ENCODE assay signal across 1 cellular context in the genomic region with DNA sequence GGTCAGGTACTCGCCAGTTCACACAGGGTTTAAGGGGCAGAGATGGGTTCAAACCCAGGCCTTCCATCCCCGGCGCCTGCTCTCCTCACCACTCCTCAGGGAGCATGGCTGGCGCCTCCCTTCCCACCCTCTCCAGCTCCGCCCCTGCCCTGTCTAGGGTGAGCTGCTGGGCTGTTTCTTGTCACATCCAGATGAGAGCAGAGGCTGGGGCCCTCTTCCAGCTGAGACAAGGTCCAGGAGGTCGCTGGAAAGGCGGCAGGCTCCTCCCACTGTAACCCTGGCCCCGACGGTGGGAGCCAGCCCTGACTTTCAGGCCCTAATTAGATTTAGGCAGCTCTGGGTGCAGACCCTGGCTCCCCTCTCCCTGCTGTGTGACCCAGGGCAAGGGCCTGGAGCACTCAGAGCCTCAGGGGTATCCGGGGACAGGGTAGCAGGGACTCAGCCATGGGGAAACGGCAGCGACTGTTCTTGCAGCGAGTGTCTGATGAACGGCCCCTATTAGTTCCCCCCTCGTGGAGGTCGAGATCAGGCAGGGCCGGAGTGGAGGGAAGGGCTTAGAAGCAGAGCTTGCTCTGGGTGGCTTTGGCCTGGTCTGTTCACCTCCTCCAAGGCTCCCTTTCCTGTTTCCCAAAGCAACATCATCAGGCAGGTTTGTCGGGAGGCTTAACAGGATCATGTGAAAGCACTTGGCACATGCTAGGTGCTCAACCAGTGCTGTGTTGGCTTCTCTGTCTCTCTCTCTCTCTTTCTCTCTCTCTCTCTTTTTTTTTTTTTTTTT.
A peak's percentile ranks its signal among the peaks of the same experiment; 100 is the strongest.
TF ChIP-seq lines count a peak whose summit lies in the region.

No MANE protein-coding gene starts in this region.

TF ChIP-seq in HepG2, 621 proteins besides CTCF, POLR2A, EP300 and RAD21 (continued from another document and continues in another):
- TF ChIP-seq, protein P1, sequence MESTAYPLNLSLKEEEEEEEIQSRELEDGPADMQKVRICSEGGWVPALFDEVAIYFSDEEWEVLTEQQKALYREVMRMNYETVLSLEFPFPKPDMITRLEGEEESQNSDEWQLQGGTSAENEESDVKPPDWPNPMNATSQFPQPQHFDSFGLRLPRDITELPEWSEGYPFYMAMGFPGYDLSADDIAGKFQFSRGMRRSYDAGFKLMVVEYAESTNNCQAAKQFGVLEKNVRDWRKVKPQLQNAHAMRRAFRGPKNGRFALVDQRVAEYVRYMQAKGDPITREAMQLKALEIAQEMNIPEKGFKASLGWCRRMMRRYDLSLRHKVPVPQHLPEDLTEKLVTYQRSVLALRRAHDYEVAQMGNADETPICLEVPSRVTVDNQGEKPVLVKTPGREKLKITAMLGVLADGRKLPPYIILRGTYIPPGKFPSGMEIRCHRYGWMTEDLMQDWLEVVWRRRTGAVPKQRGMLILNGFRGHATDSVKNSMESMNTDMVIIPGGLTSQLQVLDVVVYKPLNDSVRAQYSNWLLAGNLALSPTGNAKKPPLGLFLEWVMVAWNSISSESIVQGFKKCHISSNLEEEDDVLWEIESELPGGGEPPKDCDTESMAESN (CRISPR knock-in tag; conservative IDR thresholded peaks at IDR 0.05), result 0 out of 2 replicates have a peak, but pooled peaks have one; percentile 44
- TF ChIP-seq SRY (CRISPR knock-in tag; IDR thresholded peaks at IDR 0.05) (no peak), ZNF382 (CRISPR knock-in tag; IDR thresholded peaks at IDR 0.05; ENCODE audit: borderline replicate concordance) (no peak), GABPB1 (CRISPR knock-in tag; IDR thresholded peaks at IDR 0.05) (peak; percentile 5; the same call in 1 of the 2 replicates), KDM5B (CRISPR knock-in tag; IDR thresholded peaks at IDR 0.05; ENCODE audit: borderline replicate concordance) (peak; percentile 87; the same call in 1 of the 2 replicates), PRMT3 (CRISPR knock-in tag; IDR thresholded peaks at IDR 0.05; ENCODE audit: borderline replicate concordance, low read depth) (no peak), FOSL2 (CRISPR knock-in tag; IDR thresholded peaks at IDR 0.05) (peak; percentile 42; the same call in 1 of the 2 replicates), THAP11 (CRISPR knock-in tag; IDR thresholded peaks at IDR 0.05) (no peak), NFYB (CRISPR knock-in tag; IDR thresholded peaks at IDR 0.05) (no peak), MTF2 (CRISPR knock-in tag; IDR thresholded peaks at IDR 0.05; ENCODE audit: borderline replicate concordance) (0 out of 2 replicates have a peak, but pooled peaks have one; percentile 12), ZNF788 (CRISPR knock-in tag; IDR thresholded peaks at IDR 0.05; ENCODE audit: borderline replicate concordance) (peak; percentile 68; the same call in 1 of the 2 replicates), ZNF317 (CRISPR knock-in tag; IDR thresholded peaks at IDR 0.05) (0 out of 2 replicates have a peak, but pooled peaks have one; percentile 28), ZNF562 (CRISPR knock-in tag; IDR thresholded peaks at IDR 0.05; ENCODE audit: borderline replicate concordance) (no peak), ZNF441 (CRISPR knock-in tag; IDR thresholded peaks at IDR 0.05; ENCODE audit: borderline replicate concordance) (peak; percentile 37; the same call in 1 of the 2 replicates), ZNF225 (CRISPR knock-in tag; IDR thresholded peaks at IDR 0.05) (0 out of 2 replicates have a peak, but pooled peaks have one; percentile 35), ZNF598 (CRISPR knock-in tag; IDR thresholded peaks at IDR 0.05; ENCODE audit: borderline replicate concordance) (0 out of 2 replicates have a peak, but pooled peaks have one; percentile 65), ZNF367 (CRISPR knock-in tag; IDR thresholded peaks at IDR 0.05; ENCODE audit: borderline replicate concordance) (no peak), FOXA1 (IDR thresholded peaks at IDR 0.05) (no peak), FOXA1 (CRISPR knock-in tag; IDR thresholded peaks at IDR 0.05) (no peak), BORCS8-MEF2B (CRISPR knock-in tag; IDR thresholded peaks at IDR 0.05) (no peak), SIX4 (CRISPR knock-in tag; IDR thresholded peaks at IDR 0.05) (no peak)
- TF ChIP-seq, protein P2, sequence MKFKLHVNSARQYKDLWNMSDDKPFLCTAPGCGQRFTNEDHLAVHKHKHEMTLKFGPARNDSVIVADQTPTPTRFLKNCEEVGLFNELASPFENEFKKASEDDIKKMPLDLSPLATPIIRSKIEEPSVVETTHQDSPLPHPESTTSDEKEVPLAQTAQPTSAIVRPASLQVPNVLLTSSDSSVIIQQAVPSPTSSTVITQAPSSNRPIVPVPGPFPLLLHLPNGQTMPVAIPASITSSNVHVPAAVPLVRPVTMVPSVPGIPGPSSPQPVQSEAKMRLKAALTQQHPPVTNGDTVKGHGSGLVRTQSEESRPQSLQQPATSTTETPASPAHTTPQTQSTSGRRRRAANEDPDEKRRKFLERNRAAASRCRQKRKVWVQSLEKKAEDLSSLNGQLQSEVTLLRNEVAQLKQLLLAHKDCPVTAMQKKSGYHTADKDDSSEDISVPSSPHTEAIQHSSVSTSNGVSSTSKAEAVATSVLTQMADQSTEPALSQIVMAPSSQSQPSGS (CRISPR knock-in tag; IDR thresholded peaks at IDR 0.05), result 0 out of 2 replicates have a peak, but pooled peaks have one; percentile 7
- TF ChIP-seq, protein P3, sequence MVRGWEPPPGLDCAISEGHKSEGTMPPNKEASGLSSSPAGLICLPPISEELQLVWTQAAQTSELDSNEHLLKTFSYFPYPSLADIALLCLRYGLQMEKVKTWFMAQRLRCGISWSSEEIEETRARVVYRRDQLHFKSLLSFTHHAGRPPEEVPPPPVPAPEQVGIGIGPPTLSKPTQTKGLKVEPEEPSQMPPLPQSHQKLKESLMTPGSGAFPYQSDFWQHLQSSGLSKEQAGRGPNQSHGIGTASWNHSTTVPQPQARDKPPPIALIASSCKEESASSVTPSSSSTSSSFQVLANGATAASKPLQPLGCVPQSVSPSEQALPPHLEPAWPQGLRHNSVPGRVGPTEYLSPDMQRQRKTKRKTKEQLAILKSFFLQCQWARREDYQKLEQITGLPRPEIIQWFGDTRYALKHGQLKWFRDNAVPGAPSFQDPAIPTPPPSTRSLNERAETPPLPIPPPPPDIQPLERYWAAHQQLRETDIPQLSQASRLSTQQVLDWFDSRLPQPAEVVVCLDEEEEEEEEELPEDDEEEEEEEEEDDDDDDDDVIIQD (CRISPR knock-in tag; IDR thresholded peaks at IDR 0.05; ENCODE audit: low read depth), result no peak
- TF ChIP-seq, protein P4, sequence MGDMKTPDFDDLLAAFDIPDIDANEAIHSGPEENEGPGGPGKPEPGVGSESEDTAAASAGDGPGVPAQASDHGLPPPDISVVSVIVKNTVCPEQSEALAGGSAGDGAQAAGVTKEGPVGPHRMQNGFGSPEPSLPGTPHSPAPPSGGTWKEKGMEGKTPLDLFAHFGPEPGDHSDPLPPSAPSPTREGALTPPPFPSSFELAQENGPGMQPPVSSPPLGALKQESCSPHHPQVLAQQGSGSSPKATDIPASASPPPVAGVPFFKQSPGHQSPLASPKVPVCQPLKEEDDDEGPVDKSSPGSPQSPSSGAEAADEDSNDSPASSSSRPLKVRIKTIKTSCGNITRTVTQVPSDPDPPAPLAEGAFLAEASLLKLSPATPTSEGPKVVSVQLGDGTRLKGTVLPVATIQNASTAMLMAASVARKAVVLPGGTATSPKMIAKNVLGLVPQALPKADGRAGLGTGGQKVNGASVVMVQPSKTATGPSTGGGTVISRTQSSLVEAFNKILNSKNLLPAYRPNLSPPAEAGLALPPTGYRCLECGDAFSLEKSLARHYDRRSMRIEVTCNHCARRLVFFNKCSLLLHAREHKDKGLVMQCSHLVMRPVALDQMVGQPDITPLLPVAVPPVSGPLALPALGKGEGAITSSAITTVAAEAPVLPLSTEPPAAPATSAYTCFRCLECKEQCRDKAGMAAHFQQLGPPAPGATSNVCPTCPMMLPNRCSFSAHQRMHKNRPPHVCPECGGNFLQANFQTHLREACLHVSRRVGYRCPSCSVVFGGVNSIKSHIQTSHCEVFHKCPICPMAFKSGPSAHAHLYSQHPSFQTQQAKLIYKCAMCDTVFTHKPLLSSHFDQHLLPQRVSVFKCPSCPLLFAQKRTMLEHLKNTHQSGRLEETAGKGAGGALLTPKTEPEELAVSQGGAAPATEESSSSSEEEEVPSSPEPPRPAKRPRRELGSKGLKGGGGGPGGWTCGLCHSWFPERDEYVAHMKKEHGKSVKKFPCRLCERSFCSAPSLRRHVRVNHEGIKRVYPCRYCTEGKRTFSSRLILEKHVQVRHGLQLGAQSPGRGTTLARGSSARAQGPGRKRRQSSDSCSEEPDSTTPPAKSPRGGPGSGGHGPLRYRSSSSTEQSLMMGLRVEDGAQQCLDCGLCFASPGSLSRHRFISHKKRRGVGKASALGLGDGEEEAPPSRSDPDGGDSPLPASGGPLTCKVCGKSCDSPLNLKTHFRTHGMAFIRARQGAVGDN (CRISPR knock-in tag; IDR thresholded peaks at IDR 0.05), result peak; percentile 87
- TF ChIP-seq, protein P5, sequence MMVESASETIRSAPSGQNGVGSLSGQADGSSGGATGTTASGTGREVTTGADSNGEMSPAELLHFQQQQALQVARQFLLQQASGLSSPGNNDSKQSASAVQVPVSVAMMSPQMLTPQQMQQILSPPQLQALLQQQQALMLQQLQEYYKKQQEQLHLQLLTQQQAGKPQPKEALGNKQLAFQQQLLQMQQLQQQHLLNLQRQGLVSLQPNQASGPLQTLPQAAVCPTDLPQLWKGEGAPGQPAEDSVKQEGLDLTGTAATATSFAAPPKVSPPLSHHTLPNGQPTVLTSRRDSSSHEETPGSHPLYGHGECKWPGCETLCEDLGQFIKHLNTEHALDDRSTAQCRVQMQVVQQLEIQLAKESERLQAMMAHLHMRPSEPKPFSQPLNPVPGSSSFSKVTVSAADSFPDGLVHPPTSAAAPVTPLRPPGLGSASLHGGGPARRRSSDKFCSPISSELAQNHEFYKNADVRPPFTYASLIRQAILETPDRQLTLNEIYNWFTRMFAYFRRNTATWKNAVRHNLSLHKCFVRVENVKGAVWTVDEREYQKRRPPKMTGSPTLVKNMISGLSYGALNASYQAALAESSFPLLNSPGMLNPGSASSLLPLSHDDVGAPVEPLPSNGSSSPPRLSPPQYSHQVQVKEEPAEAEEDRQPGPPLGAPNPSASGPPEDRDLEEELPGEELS (CRISPR knock-in tag; IDR thresholded peaks at IDR 0.05), result no peak
- TF ChIP-seq, protein P6, sequence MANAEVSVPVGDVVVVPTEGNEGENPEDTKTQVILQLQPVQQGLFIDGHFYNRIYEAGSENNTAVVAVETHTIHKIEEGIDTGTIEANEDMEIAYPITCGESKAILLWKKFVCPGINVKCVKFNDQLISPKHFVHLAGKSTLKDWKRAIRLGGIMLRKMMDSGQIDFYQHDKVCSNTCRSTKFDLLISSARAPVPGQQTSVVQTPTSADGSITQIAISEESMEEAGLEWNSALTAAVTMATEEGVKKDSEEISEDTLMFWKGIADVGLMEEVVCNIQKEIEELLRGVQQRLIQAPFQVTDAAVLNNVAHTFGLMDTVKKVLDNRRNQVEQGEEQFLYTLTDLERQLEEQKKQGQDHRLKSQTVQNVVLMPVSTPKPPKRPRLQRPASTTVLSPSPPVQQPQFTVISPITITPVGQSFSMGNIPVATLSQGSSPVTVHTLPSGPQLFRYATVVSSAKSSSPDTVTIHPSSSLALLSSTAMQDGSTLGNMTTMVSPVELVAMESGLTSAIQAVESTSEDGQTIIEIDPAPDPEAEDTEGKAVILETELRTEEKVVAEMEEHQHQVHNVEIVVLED (CRISPR knock-in tag; IDR thresholded peaks at IDR 0.05; ENCODE audit: borderline replicate concordance), result no peak; the same call in 1 of the 2 replicates
- TF ChIP-seq, protein P7, sequence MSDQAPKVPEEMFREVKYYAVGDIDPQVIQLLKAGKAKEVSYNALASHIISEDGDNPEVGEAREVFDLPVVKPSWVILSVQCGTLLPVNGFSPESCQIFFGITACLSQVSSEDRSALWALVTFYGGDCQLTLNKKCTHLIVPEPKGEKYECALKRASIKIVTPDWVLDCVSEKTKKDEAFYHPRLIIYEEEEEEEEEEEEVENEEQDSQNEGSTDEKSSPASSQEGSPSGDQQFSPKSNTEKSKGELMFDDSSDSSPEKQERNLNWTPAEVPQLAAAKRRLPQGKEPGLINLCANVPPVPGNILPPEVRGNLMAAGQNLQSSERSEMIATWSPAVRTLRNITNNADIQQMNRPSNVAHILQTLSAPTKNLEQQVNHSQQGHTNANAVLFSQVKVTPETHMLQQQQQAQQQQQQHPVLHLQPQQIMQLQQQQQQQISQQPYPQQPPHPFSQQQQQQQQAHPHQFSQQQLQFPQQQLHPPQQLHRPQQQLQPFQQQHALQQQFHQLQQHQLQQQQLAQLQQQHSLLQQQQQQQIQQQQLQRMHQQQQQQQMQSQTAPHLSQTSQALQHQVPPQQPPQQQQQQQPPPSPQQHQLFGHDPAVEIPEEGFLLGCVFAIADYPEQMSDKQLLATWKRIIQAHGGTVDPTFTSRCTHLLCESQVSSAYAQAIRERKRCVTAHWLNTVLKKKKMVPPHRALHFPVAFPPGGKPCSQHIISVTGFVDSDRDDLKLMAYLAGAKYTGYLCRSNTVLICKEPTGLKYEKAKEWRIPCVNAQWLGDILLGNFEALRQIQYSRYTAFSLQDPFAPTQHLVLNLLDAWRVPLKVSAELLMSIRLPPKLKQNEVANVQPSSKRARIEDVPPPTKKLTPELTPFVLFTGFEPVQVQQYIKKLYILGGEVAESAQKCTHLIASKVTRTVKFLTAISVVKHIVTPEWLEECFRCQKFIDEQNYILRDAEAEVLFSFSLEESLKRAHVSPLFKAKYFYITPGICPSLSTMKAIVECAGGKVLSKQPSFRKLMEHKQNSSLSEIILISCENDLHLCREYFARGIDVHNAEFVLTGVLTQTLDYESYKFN (CRISPR knock-in tag; conservative IDR thresholded peaks at IDR 0.05), result peak; percentile 77
